1 cellular context compared by ENCODE assay signal in genomic region chr10:5684318-5684970, GRCh38.
A peak's percentile ranks its signal among the peaks of the same experiment; 100 is the strongest.
TF ChIP-seq lines count a peak whose summit lies in the region.

Gene TASOR2 (plus strand): TSS chr10:5684838. CDS start chr10:5720643, 35,805 bp downstream.

TF ChIP-seq in HepG2, 621 proteins besides CTCF, POLR2A, EP300 and RAD21 (continued from another document and continues in another):
- peak; percentile 98 for TF ChIP-seq NFAT5 (CRISPR knock-in tag; IDR thresholded peaks at IDR 0.05)
- peak; percentile 98 for TF ChIP-seq TFDP2 (CRISPR knock-in tag; IDR thresholded peaks at IDR 0.05)
- TF ChIP-seq JUNB (CRISPR knock-in tag; IDR thresholded peaks at IDR 0.05; ENCODE audit: borderline replicate concordance), result no peak; the same call in 1 of the 2 replicates
- TF ChIP-seq MBD4 (IDR thresholded peaks at IDR 0.05; ENCODE audit: borderline replicate concordance, low read length), result no peak
- TF ChIP-seq KDM5A (IDR thresholded peaks at IDR 0.05; ENCODE audit: borderline replicate concordance, low read length), result peak; percentile 68; the same call in 1 of the 2 replicates
- peak; percentile 95 for TF ChIP-seq HOMEZ (CRISPR knock-in tag; IDR thresholded peaks at IDR 0.05; ENCODE audit: low read depth)
- TF ChIP-seq ZNF75D (CRISPR knock-in tag; IDR thresholded peaks at IDR 0.05; ENCODE audit: borderline replicate concordance), result peak; percentile 89
- TF ChIP-seq ATF4 (CRISPR knock-in tag; IDR thresholded peaks at IDR 0.05), result peak in 1 of 2 experiments; percentile 72; a peak in 2 of 4 replicates
- peak; percentile 93 for TF ChIP-seq ELF3 (CRISPR knock-in tag; IDR thresholded peaks at IDR 0.05)
- TF ChIP-seq SRSF4 (IDR thresholded peaks at IDR 0.05; ENCODE audit: low read depth, low read length, poor library complexity, severe bottlenecking), result no peak
- peak; percentile 77 for TF ChIP-seq DRAP1 (CRISPR knock-in tag; IDR thresholded peaks at IDR 0.05)
- no peak for TF ChIP-seq ZUFSP (CRISPR knock-in tag; IDR thresholded peaks at IDR 0.05; ENCODE audit: borderline replicate concordance)
- peak; percentile 90 for TF ChIP-seq ZNF562 (CRISPR knock-in tag; IDR thresholded peaks at IDR 0.05; ENCODE audit: borderline replicate concordance)
- TF ChIP-seq HOXA9 (CRISPR knock-in tag; IDR thresholded peaks at IDR 0.05; ENCODE audit: borderline replicate concordance), result peak; percentile 88; the same call in 1 of the 2 replicates
- TF ChIP-seq GPN1 (CRISPR knock-in tag; IDR thresholded peaks at IDR 0.05; ENCODE audit: borderline replicate concordance), result peak; percentile 69; the same call in 1 of the 2 replicates
- peak; percentile 84 for TF ChIP-seq ZNF878 (CRISPR knock-in tag; IDR thresholded peaks at IDR 0.05)
- TF ChIP-seq THAP9 (CRISPR knock-in tag; IDR thresholded peaks at IDR 0.05; ENCODE audit: borderline replicate concordance), result peak; percentile 93
- TF ChIP-seq ZNF335 (CRISPR knock-in tag; IDR thresholded peaks at IDR 0.05), result peak; percentile 94
- peak; percentile 91 for TF ChIP-seq ESRRA (CRISPR knock-in tag; IDR thresholded peaks at IDR 0.05; ENCODE audit: low read depth)
- peak; percentile 41; the same call in 1 of the 2 replicates for TF ChIP-seq BHLHE40 (IDR thresholded peaks at IDR 0.05; ENCODE audit: low read length)
- TF ChIP-seq FOXP4 (CRISPR knock-in tag; IDR thresholded peaks at IDR 0.05), result peak; percentile 70
- TF ChIP-seq ZNF30 (CRISPR knock-in tag; IDR thresholded peaks at IDR 0.05), result peak; percentile 99
- peak; percentile 68; the same call in 1 of the 2 replicates for TF ChIP-seq JUN (CRISPR knock-in tag; IDR thresholded peaks at IDR 0.05)
- TF ChIP-seq RBFOX2 (IDR thresholded peaks at IDR 0.05; ENCODE audit: low read depth, low read length), result no peak
- TF ChIP-seq HNRNPK (IDR thresholded peaks at IDR 0.05; ENCODE audit: low read depth, low read length, poor library complexity, severe bottlenecking), result no peak
- TF ChIP-seq HIVEP1 (CRISPR knock-in tag; IDR thresholded peaks at IDR 0.05), result peak; percentile 86
- peak; percentile 63; the same call in 1 of the 2 replicates for TF ChIP-seq SP2 (CRISPR knock-in tag; IDR thresholded peaks at IDR 0.05)
- TF ChIP-seq DPF2 (CRISPR knock-in tag; IDR thresholded peaks at IDR 0.05; ENCODE audit: borderline replicate concordance, low read depth), result no peak
- TF ChIP-seq ZNF577 (CRISPR knock-in tag; IDR thresholded peaks at IDR 0.05; ENCODE audit: borderline replicate concordance, low read depth), result no peak
- TF ChIP-seq HIC2 (CRISPR knock-in tag; IDR thresholded peaks at IDR 0.05; ENCODE audit: low read depth), result peak; percentile 65; the same call in 1 of the 2 replicates
- no peak for TF ChIP-seq SUZ12 (IDR thresholded peaks at IDR 0.05; ENCODE audit: low read depth, low read length)
- TF ChIP-seq THAP8 (CRISPR knock-in tag; IDR thresholded peaks at IDR 0.05; ENCODE audit: borderline replicate concordance), result peak; percentile 95
- TF ChIP-seq MEIS1 (CRISPR knock-in tag; IDR thresholded peaks at IDR 0.05; ENCODE audit: borderline replicate concordance), result peak; percentile 73
- TF ChIP-seq ZNF567 (CRISPR knock-in tag; IDR thresholded peaks at IDR 0.05; ENCODE audit: borderline replicate concordance), result peak; percentile 93
- peak; percentile 85; the same call in 1 of the 2 replicates for TF ChIP-seq ZBTB49 (CRISPR knock-in tag; IDR thresholded peaks at IDR 0.05; ENCODE audit: borderline replicate concordance)
